ENCODE assay signal across 1 cellular context in the genomic region with DNA sequence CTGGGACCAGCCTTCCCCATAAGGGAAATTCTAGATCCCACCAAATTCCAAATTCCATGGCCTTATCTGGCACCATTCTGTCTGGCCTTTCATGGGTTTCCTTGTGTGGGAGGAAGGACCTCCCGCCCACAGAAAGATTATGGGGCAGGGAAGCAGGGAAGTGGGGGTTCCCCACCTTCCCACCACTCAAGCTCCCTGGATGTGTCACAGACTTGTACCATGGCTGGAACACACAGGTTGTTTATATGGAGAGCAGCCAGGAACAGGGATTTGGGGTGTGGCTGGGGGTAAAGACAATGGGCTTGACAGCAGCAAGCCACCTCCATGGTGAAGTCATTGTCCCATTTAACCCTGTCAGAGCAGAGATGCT.
TF ChIP-seq lines count a peak whose summit lies in the region.

No MANE protein-coding gene starts in this region.

TF ChIP-seq in HEK293, 187 proteins besides CTCF, POLR2A, EP300 and RAD21 (continued from another document):
- TF ChIP-seq, protein P1, sequence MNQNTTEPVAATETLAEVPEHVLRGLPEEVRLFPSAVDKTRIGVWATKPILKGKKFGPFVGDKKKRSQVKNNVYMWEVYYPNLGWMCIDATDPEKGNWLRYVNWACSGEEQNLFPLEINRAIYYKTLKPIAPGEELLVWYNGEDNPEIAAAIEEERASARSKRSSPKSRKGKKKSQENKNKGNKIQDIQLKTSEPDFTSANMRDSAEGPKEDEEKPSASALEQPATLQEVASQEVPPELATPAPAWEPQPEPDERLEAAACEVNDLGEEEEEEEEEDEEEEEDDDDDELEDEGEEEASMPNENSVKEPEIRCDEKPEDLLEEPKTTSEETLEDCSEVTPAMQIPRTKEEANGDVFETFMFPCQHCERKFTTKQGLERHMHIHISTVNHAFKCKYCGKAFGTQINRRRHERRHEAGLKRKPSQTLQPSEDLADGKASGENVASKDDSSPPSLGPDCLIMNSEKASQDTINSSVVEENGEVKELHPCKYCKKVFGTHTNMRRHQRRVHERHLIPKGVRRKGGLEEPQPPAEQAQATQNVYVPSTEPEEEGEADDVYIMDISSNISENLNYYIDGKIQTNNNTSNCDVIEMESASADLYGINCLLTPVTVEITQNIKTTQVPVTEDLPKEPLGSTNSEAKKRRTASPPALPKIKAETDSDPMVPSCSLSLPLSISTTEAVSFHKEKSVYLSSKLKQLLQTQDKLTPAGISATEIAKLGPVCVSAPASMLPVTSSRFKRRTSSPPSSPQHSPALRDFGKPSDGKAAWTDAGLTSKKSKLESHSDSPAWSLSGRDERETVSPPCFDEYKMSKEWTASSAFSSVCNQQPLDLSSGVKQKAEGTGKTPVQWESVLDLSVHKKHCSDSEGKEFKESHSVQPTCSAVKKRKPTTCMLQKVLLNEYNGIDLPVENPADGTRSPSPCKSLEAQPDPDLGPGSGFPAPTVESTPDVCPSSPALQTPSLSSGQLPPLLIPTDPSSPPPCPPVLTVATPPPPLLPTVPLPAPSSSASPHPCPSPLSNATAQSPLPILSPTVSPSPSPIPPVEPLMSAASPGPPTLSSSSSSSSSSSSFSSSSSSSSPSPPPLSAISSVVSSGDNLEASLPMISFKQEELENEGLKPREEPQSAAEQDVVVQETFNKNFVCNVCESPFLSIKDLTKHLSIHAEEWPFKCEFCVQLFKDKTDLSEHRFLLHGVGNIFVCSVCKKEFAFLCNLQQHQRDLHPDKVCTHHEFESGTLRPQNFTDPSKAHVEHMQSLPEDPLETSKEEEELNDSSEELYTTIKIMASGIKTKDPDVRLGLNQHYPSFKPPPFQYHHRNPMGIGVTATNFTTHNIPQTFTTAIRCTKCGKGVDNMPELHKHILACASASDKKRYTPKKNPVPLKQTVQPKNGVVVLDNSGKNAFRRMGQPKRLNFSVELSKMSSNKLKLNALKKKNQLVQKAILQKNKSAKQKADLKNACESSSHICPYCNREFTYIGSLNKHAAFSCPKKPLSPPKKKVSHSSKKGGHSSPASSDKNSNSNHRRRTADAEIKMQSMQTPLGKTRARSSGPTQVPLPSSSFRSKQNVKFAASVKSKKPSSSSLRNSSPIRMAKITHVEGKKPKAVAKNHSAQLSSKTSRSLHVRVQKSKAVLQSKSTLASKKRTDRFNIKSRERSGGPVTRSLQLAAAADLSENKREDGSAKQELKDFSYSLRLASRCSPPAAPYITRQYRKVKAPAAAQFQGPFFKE (tag by site-specific recombination; IDR thresholded peaks at IDR 0.05; ENCODE audit: borderline replicate concordance) = no peak
- TF ChIP-seq KLF1 (tag by site-specific recombination; IDR thresholded peaks at IDR 0.05) = 0 out of 2 replicates have a peak, but pooled peaks have one; percentile 45
- TF ChIP-seq IKZF3 (tag by site-specific recombination; IDR thresholded peaks at IDR 0.05) = 0 out of 2 replicates have a peak, but pooled peaks have one; percentile 21
- no peak for TF ChIP-seq OSR2 (tag by site-specific recombination; IDR thresholded peaks at IDR 0.05)
- TF ChIP-seq INSM2 (tag by site-specific recombination; IDR thresholded peaks at IDR 0.05) = no peak
- no peak for TF ChIP-seq ZNF114 (tag by site-specific recombination; IDR thresholded peaks at IDR 0.05)
- no peak for TF ChIP-seq ZNF18 (tag by site-specific recombination; IDR thresholded peaks at IDR 0.05)
- TF ChIP-seq SCRT2 (tag by site-specific recombination; IDR thresholded peaks at IDR 0.05) = no peak
